Comparison of ENCODE assay signal across 18 cellular contexts in genomic region chr1:59605184-59605583, GRCh38.
DNase-seq lines count a peak whose midpoint lies in the region; ATAC-seq, FAIRE-seq and TF ChIP-seq lines count a peak whose summit lies in the region.
"Had no signal": no experiment of that assay in that cellular context is flagged by ENCODE, and none has a peak within 500 bp of the region (broad histone marks: within the 10 kb centered on the region; RNA-seq: fewer than 3 reads in every experiment).

No MANE protein-coding gene starts in this region.

- ATAC-seq in IMR-90 (ENCODE audit: low read depth) = no peak
- ATAC-seq in upper lobe of left lung (ENCODE audit: low FRiP score in 2 of 2) = no peak
- ATAC-seq in stimulated activated naive B cell treated with anti-CD40 and anti-IgM and Interleukin-4, amounts not matched to agents 10 μg/mL and 1 μg/mL and 100 μg/mL, for 72 hours (replicated peaks) = no peak
- ATAC-seq in right lobe of liver = no peak

- H2AK5ac ChIP-seq in IMR-90 (ENCODE audit: low read depth, low read length) = peak overlapping the region; percentile 46

- no peaks in the 10 kb centered on the region for H3K36me3 ChIP-seq in IMR-90 (ENCODE audit: control insufficient read depth, insufficient read depth, low read length)
- H3K36me3 ChIP-seq in osteoblast (ENCODE audit: insufficient read depth, low read length) = no peaks in the 10 kb centered on the region
- H3K36me3 ChIP-seq in upper lobe of left lung = no peaks in the 10 kb centered on the region
- H3K36me3 ChIP-seq in right lobe of liver = peaks cover 0 to 26% (median 0%) of the 10 kb centered on the region in 4 donors
- H3K36me3 ChIP-seq in HAP-1 (replicated peaks) = no peaks in the 10 kb centered on the region

- H3K4me3 ChIP-seq in IMR-90 (ENCODE audit: insufficient read depth, low read depth, low read length) (no peak overlapping the region), osteoblast (ENCODE audit: insufficient read depth, low read length) (no peak overlapping the region), upper lobe of left lung (no peak overlapping the region), right lobe of liver (no peak overlapping the region), HAP-1 (no peak overlapping the region)
- H3K4me3 ChIP-seq: Peyer's patch had no signal

- H3K27ac ChIP-seq in IMR-90 (ENCODE audit: insufficient read depth, low read length) = peak overlapping the region; percentile 71; the same call in 1 of the 2 replicates
- H3K27ac ChIP-seq in osteoblast (ENCODE audit: low read depth, low read length) = no peak overlapping the region
- H3K27ac ChIP-seq in upper lobe of left lung = no peak overlapping the region
- no peak overlapping the region for H3K27ac ChIP-seq in right lobe of liver

- peak overlapping the region; percentile 75 for H2BK5ac ChIP-seq in IMR-90 (ENCODE audit: low read depth, low read length, poor library complexity, severe bottlenecking)

- BruUV-seq in IMR-90 (replicated peaks; lab: Mats Ljungman, UMichigan) = no TSS peak

- no peak overlapping the region for H2AK9ac ChIP-seq in IMR-90 (replicated peaks; ENCODE audit: low read depth, low read length, poor library complexity)

- H3K4me2 ChIP-seq in IMR-90 (ENCODE audit: low read depth, low read length) = no peak overlapping the region
- H3K4me2 ChIP-seq in osteoblast (ENCODE audit: insufficient read depth, low read length) = no peak overlapping the region

- H3K4me1 Mint-ChIP-seq in stimulated activated naive B cell treated with anti-CD40 and anti-IgM and Interleukin-4, amounts not matched to agents 10 μg/mL and 1 μg/mL and 100 μg/mL, for 72 hours = no peaks in the 10 kb centered on the region
- H3K4me1 Mint-ChIP-seq: CD4-positive, CD25-positive, alpha-beta regulatory T cell had no signal

- H3K27ac Mint-ChIP-seq in stimulated activated naive B cell treated with anti-CD40 and anti-IgM and Interleukin-4, amounts not matched to agents 10 μg/mL and 1 μg/mL and 100 μg/mL, for 72 hours = no peak overlapping the region
- H3K27ac Mint-ChIP-seq: CD4-positive, CD25-positive, alpha-beta regulatory T cell had no signal

- H3K23ac ChIP-seq in IMR-90 (ENCODE audit: low read depth, low read length) = peak overlapping the region; percentile 13

- peak overlapping the region; percentile 57 for H3K4ac ChIP-seq in IMR-90 (ENCODE audit: low read depth, low read length)

- TF ChIP-seq CTCF in GM13977 (IDR thresholded peaks at IDR 0.05; ENCODE audit: extremely low read depth, insufficient read depth, missing control alignments) (no peak), IMR-90 (conservative IDR thresholded peaks at IDR 0.05; ENCODE audit: low read depth, low read length) (no peak), osteoblast (IDR thresholded peaks at IDR 0.05; ENCODE audit: extremely low read depth, low read depth, low read length) (no peak), upper lobe of left lung (IDR thresholded peaks at IDR 0.05) (no peak), right lobe of liver (IDR thresholded peaks at IDR 0.05) (no peak)

- H3K79me2 ChIP-seq in osteoblast (ENCODE audit: insufficient read depth, low read length) = no peaks in the 10 kb centered on the region

- intact Hi-C loops in IMR-90 (cut with micrococcal nuclease) = no loop called here
- intact Hi-C loops in right lobe of liver (cut with DNase I) = no loop called here

- H2BK15ac ChIP-seq in IMR-90 (ENCODE audit: low read depth, low read length) = peak overlapping the region; percentile 68; the same call in 2 of the 3 replicates

- peak overlapping the region in 1 of 2 experiments; percentile 64; a peak in 1 of 4 replicates for H4K8ac ChIP-seq in IMR-90 (ENCODE audit: low read depth in 2 of 2, low read length in 2 of 2)

- no peak overlapping the region for H3K56ac ChIP-seq in IMR-90 (ENCODE audit: extremely low read depth, insufficient read depth, low read length)

- TF ChIP-seq RAD21 in IMR-90 (IDR thresholded peaks at IDR 0.05; ENCODE audit: low read length) = no peak

- H3K4me3 Mint-ChIP-seq in stimulated activated naive B cell treated with anti-CD40 and anti-IgM and Interleukin-4, amounts not matched to agents 10 μg/mL and 1 μg/mL and 100 μg/mL, for 72 hours = no peak overlapping the region
- H3K4me3 Mint-ChIP-seq: CD4-positive, CD25-positive, alpha-beta regulatory T cell had no signal

- peak overlapping the region; percentile 79 for H3K14ac ChIP-seq in IMR-90 (replicated peaks; ENCODE audit: low read depth, low read length)

- H3K9me3 ChIP-seq in IMR-90 (ENCODE audit: control insufficient read depth, insufficient read depth, low read length) = no peaks in the 10 kb centered on the region
- H3K9me3 ChIP-seq in osteoblast (ENCODE audit: low read depth, low read length) = no peaks in the 10 kb centered on the region
- no peaks in the 10 kb centered on the region for H3K9me3 ChIP-seq in upper lobe of left lung
- H3K9me3 ChIP-seq in right lobe of liver = no peaks in the 10 kb centered on the region
- no peaks in the 10 kb centered on the region for H3K9me3 ChIP-seq in HAP-1
- H3K9me3 ChIP-seq: Peyer's patch had no signal

- no peak for TF ChIP-seq EP300 in upper lobe of left lung (IDR thresholded peaks at IDR 0.05)

- no peak overlapping the region for H3K9ac ChIP-seq in IMR-90 (ENCODE audit: low read depth, low read length)

- peak; percentile 55 for FAIRE-seq in islet of Langerhans (lab: Jason Lieb, UNC)
- FAIRE-seq: A204.1, GM12891, H54 had no signal

- in situ Hi-C loops in GM13977 (cut with MboI; ENCODE audit: low pct_unique_long_range_greater_than_20kb, low sequenced_read_pairs, unreplicated experiment) (no loop called here), IMR-90 (cut with MboI; ENCODE audit: low sequenced_read_pairs) (no loop called here), HAP-1 (cut with MboI; ENCODE audit: low sequenced_read_pairs) (no loop called here)

- H3K27me3 ChIP-seq in IMR-90 (ENCODE audit: control insufficient read depth, insufficient read depth, low read length) (no peaks in the 10 kb centered on the region), osteoblast (ENCODE audit: insufficient read depth, low read length) (no peaks in the 10 kb centered on the region), upper lobe of left lung (no peaks in the 10 kb centered on the region), right lobe of liver (no peaks in the 10 kb centered on the region), HAP-1 (ENCODE audit: low read depth) (no peaks in the 10 kb centered on the region)
- H3K27me3 ChIP-seq: Peyer's patch had no signal

- CTCF ChIA-PET in IMR-90 (lab: Yijun Ruan, JAX) = interaction anchor here (0.6 kb wide), 1 partner anchor 9 kb away, joined by 3 read pairs; no protein-coding TSS in a partner anchor

- H2BK20ac ChIP-seq in IMR-90 (ENCODE audit: low read depth, low read length) = peak overlapping the region; percentile 80

- dilution Hi-C loops in IMR-90 (cut with HindIII; ENCODE audit: low sequenced_read_pairs, unreplicated experiment) = no loop called here

- peaks cover 0 to 2% of the 10 kb centered on the region in 2 donors for H3K9me3 Mint-ChIP-seq in stimulated activated naive B cell treated with anti-CD40 and anti-IgM and Interleukin-4, amounts not matched to agents 10 μg/mL and 1 μg/mL and 100 μg/mL, for 72 hours

- peak; percentile 17 for DNase-seq in GM13977 (ENCODE audit: low spot score)
- no peak for DNase-seq in IMR-90
- peak; percentile 27 for DNase-seq in osteoblast (ENCODE audit: insufficient read length, low spot score, missing footprints)
- DNase-seq in upper lobe of left lung = no peak
- DNase-seq in stimulated activated naive B cell treated with anti-CD40 and anti-IgM and Interleukin-4, amounts not matched to agents 10 μg/mL and 1 μg/mL and 100 μg/mL, for 72 hours = no peak
- DNase-seq in right lobe of liver = no peak
- DNase-seq in HAP-1 (ENCODE audit: low spot score in 2 of 2) = no peak
- DNase-seq: CD4-positive, CD25-positive, alpha-beta regulatory T cell; DMS53; NCI-H1436 treated with DMSO at 0.1 percent for 48 hours; NCI-H2081; NCI-H510A treated with DMSO at 0.1 percent for 48 hours; Peyer's patch; Right ventricle myocardium superior had no signal

- H3K4me1 ChIP-seq in IMR-90 (ENCODE audit: control insufficient read depth, insufficient read depth, low read length) = peaks cover 9% of the 10 kb centered on the region
- H3K4me1 ChIP-seq in osteoblast (ENCODE audit: insufficient read depth, low read length) = peaks cover 3% of the 10 kb centered on the region
- H3K4me1 ChIP-seq in upper lobe of left lung = no peaks in the 10 kb centered on the region
- no peaks in the 10 kb centered on the region for H3K4me1 ChIP-seq in right lobe of liver
- no peaks in the 10 kb centered on the region for H3K4me1 ChIP-seq in HAP-1

- H3K18ac ChIP-seq in IMR-90 (ENCODE audit: low read depth, low read length) = peak overlapping the region; percentile 84

- peak overlapping the region; percentile 56 for H4K5ac ChIP-seq in IMR-90 (ENCODE audit: low read depth, low read length)

- no peak overlapping the region for H2AFZ ChIP-seq in IMR-90 (replicated peaks; ENCODE audit: low read length, poor library complexity)
- H2AFZ ChIP-seq in osteoblast (ENCODE audit: low read length) = no peak overlapping the region

- H3K9me1 ChIP-seq in IMR-90 (ENCODE audit: insufficient read depth, low read length) = peaks cover 10% of the 10 kb centered on the region

- H2BK120ac ChIP-seq in IMR-90 (ENCODE audit: low read depth, low read length) = peak overlapping the region; percentile 62

- peaks cover 22 to 27% of the 10 kb centered on the region in 2 donors for H3K36me3 Mint-ChIP-seq in stimulated activated naive B cell treated with anti-CD40 and anti-IgM and Interleukin-4, amounts not matched to agents 10 μg/mL and 1 μg/mL and 100 μg/mL, for 72 hours

- POLR2A ChIA-PET in IMR-90 (lab: Charles Lee; ENCODE audit: unreplicated experiment) = no interaction called here

- H4K20me1 ChIP-seq in IMR-90 (ENCODE audit: insufficient read depth, low read length) (no peaks in the 10 kb centered on the region), osteoblast (ENCODE audit: insufficient read depth, low read length) (no peaks in the 10 kb centered on the region)

- peak overlapping the region; percentile 78 for H4K91ac ChIP-seq in IMR-90 (ENCODE audit: insufficient read depth, low read depth, low read length)

- TF ChIP-seq POLR2A in IMR-90 (IDR thresholded peaks at IDR 0.05; ENCODE audit: low read depth, low read length) (no peak), upper lobe of left lung (IDR thresholded peaks at IDR 0.05) (no peak), right lobe of liver (IDR thresholded peaks at IDR 0.05) (no peak)

- no peaks in the 10 kb centered on the region for H3K79me1 ChIP-seq in IMR-90 (ENCODE audit: low read depth in 1 of 2, low read length in 2 of 2)

- no peaks in the 10 kb centered on the region for H3K27me3 Mint-ChIP-seq in stimulated activated naive B cell treated with anti-CD40 and anti-IgM and Interleukin-4, amounts not matched to agents 10 μg/mL and 1 μg/mL and 100 μg/mL, for 72 hours
- H3K27me3 Mint-ChIP-seq: CD4-positive, CD25-positive, alpha-beta regulatory T cell had no signal

- 100% methylated on average over 2 of the region's 3 CpGs; no CpG with 5 or more reads in 1 of the 2 experiments for WGBS in IMR-90 (ENCODE audit: extremely low coverage in 2 of 2, insufficient read length in 1 of 2), 2 experiments
- 71 to 85% methylated on average over 3 of the region's 3 CpGs for WGBS in upper lobe of left lung, 2 donors
- WGBS in right lobe of liver (ENCODE audit: insufficient coverage, low coverage, low lambda C conversion rate, missing lambda C conversion rate) = 73% methylated on average over 3 of the region's 3 CpGs

TF ChIP-seq in IMR-90, 13 proteins besides CTCF, POLR2A, EP300 and RAD21 (continues in another document):
- TF ChIP-seq RFX5 (IDR thresholded peaks at IDR 0.05; ENCODE audit: low read depth, low read length) = no peak

Comparison
In these comparisons a context has a peak if more than half of its experiments do, and no peak if none do; other contexts are left out.
1. DNase-seq: peak in GM13977 (single experiment) and osteoblast (single experiment); none in IMR-90 (single experiment), upper lobe of left lung (0 of 2), stimulated activated naive B cell treated with anti-CD40 and anti-IgM and Interleukin-4, amounts not matched to agents 10 μg/mL and 1 μg/mL and 100 μg/mL, for 72 hours (single experiment), right lobe of liver (0 of 3) and HAP-1 (0 of 2).